14 cellular contexts compared by ENCODE assay signal in the genomic region with DNA sequence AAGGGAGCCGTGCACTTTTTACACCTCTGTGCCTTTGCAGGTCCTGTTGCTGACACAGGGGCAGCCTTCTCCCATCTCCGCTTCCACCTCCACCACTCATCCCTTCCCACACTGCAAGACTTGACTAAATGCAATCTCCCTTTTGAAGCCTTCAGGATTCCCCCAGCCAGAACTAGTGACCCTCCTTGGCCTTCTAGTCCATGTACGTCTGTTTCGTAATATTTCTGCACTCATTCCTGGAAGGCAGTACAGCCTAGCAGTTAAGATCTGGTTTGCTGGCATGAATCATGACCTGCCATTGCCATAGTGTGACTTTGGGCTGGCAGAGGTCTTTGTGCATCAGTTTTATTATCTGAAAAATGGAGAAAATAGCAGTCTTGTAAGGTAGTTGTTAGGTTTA. TPM values are rescaled to one million over a fixed set of nuclear protein-coding genes. Genes with fewer than 3 reads are reported as not detected.
DNase-seq lines count a peak whose midpoint lies in the region; TF ChIP-seq lines count a peak whose summit lies in the region.
"Had no signal": no experiment of that assay in that cellular context is flagged by ENCODE, and none has a peak within 500 bp of the region (broad histone marks: within the 10 kb centered on the region; RNA-seq: fewer than 3 reads in every experiment).

No MANE protein-coding gene starts in this region.

- H3K36me3 Mint-ChIP-seq in activated naive CD4-positive, alpha-beta T cell treated with anti-CD3 and anti-CD28 coated beads for 36 hours (ENCODE audit: low read depth), result peaks cover 9% of the 10 kb centered on the region
- peaks cover 8% of the 10 kb centered on the region for H3K36me3 Mint-ChIP-seq in activated CD4-positive, alpha-beta memory T cell treated with anti-CD3 and anti-CD28 coated beads for 36 hours

- peak overlapping the region; percentile 57 for H3K27ac Mint-ChIP-seq in activated naive CD4-positive, alpha-beta T cell treated with anti-CD3 and anti-CD28 coated beads for 36 hours
- peak overlapping the region; percentile 42 for H3K27ac Mint-ChIP-seq in activated CD4-positive, alpha-beta memory T cell treated with anti-CD3 and anti-CD28 coated beads for 36 hours

- H3K9me3 Mint-ChIP-seq in activated naive CD4-positive, alpha-beta T cell treated with anti-CD3 and anti-CD28 coated beads for 36 hours, result no peaks in the 10 kb centered on the region
- no peaks in the 10 kb centered on the region for H3K9me3 Mint-ChIP-seq in activated CD4-positive, alpha-beta memory T cell treated with anti-CD3 and anti-CD28 coated beads for 36 hours

- no peak overlapping the region for H3K4me3 Mint-ChIP-seq in activated naive CD4-positive, alpha-beta T cell treated with anti-CD3 and anti-CD28 coated beads for 36 hours
- H3K4me3 Mint-ChIP-seq in activated CD4-positive, alpha-beta memory T cell treated with anti-CD3 and anti-CD28 coated beads for 36 hours, result no peak overlapping the region

- H3K4me1 ChIP-seq in colonic mucosa, result no peaks in the 10 kb centered on the region

- CTCF ChIA-PET in activated naive CD4-positive, alpha-beta T cell treated with anti-CD3 and anti-CD28 coated beads for 36 hours (lab: Charles Lee), result interaction anchor here (1.2 kb wide), 1 partner anchor 184 kb away, joined by 3 read pairs; no protein-coding TSS in a partner anchor
- CTCF ChIA-PET in activated CD4-positive, alpha-beta memory T cell treated with anti-CD3 and anti-CD28 coated beads for 36 hours (lab: Charles Lee), result interaction anchor here (0.8 kb wide), 1 partner anchor 34 kb away, joined by 3 read pairs; no protein-coding TSS in a partner anchor

- no peaks in the 10 kb centered on the region for H3K27me3 Mint-ChIP-seq in activated naive CD4-positive, alpha-beta T cell treated with anti-CD3 and anti-CD28 coated beads for 36 hours (ENCODE audit: low read depth)
- no peaks in the 10 kb centered on the region for H3K27me3 Mint-ChIP-seq in activated CD4-positive, alpha-beta memory T cell treated with anti-CD3 and anti-CD28 coated beads for 36 hours

- peaks cover 91% of the 10 kb centered on the region for H3K4me1 Mint-ChIP-seq in activated naive CD4-positive, alpha-beta T cell treated with anti-CD3 and anti-CD28 coated beads for 36 hours (ENCODE audit: low read depth)
- peaks cover 94% of the 10 kb centered on the region for H3K4me1 Mint-ChIP-seq in activated CD4-positive, alpha-beta memory T cell treated with anti-CD3 and anti-CD28 coated beads for 36 hours (ENCODE audit: low read depth)

- no peaks in the 10 kb centered on the region for H3K36me3 ChIP-seq in colonic mucosa

- DNase-seq in activated naive CD4-positive, alpha-beta T cell treated with anti-CD3 and anti-CD28 coated beads for 36 hours, result no peak
- DNase-seq in activated naive CD4-positive, alpha-beta T cell treated with anti-CD3 and anti-CD28 coated beads, Interleukin-2, amount 50 U/mL, for 16 hours, result no peak
- DNase-seq in activated CD4-positive, alpha-beta memory T cell treated with anti-CD3 and anti-CD28 coated beads for 36 hours, result peak; percentile 12
- peak; percentile 22 for DNase-seq in epithelial cell of esophagus (ENCODE audit: low read depth)
- peak; percentile 24 for DNase-seq in stimulated activated CD8-positive, alpha-beta memory T cell treated with anti-CD3 and anti-CD28 coated beads, Interleukin-4, amount 100 ng/mL, for 48 hours
- DNase-seq in stimulated activated CD4-positive, alpha-beta T cell treated with anti-CD3 and anti-CD28 coated beads, Interleukin-4, amount 100 ng/mL, for 4 hours, result no peak
- no peak for DNase-seq in T-helper 9 cell
- DNase-seq in colonic mucosa, result no peak
- DNase-seq: activated CD4-positive, alpha-beta T cell treated with anti-CD3 and anti-CD28 coated beads for 48 hours; mucosa of descending colon; NCI-H1092; NCI-H345; retina had no signal

- no peak overlapping the region for H3K27ac ChIP-seq in colonic mucosa

- H3K4me3 ChIP-seq in epithelial cell of esophagus (ENCODE audit: low read length), result no peak overlapping the region
- no peak overlapping the region for H3K4me3 ChIP-seq in colonic mucosa
- H3K4me3 ChIP-seq: dorsolateral prefrontal cortex, mucosa of descending colon had no signal

- intact Hi-C loops in activated naive CD4-positive, alpha-beta T cell treated with anti-CD3 and anti-CD28 coated beads for 36 hours (cut with micrococcal nuclease), result no loop called here
- intact Hi-C loops in activated CD4-positive, alpha-beta memory T cell treated with anti-CD3 and anti-CD28 coated beads for 36 hours (cut with micrococcal nuclease), result no loop called here
- intact Hi-C loops in colonic mucosa (cut with DNase I), result no loop called here

- no peak overlapping the region for H3K9ac ChIP-seq in colonic mucosa (ENCODE audit: low read depth in 2 of 2, low read length in 2 of 2)

- POLR2A ChIA-PET in activated CD4-positive, alpha-beta memory T cell treated with anti-CD3 and anti-CD28 coated beads for 36 hours (lab: Charles Lee), result no interaction called here

- no peak for TF ChIP-seq CTCF in epithelial cell of esophagus (IDR thresholded peaks at IDR 0.05; ENCODE audit: insufficient read depth, low read depth, low read length, missing control alignments)
- no peak for TF ChIP-seq CTCF in colonic mucosa (IDR thresholded peaks at IDR 0.05)

- no peaks in the 10 kb centered on the region for H3K9me3 ChIP-seq in colonic mucosa
- H3K9me3 ChIP-seq: mucosa of descending colon had no signal

- no peaks in the 10 kb centered on the region for H3K27me3 ChIP-seq in colonic mucosa
- H3K27me3 ChIP-seq: dorsolateral prefrontal cortex had no signal

RNA-seq across cellular contexts. Expression of a gene that starts 36.6 kb away (rescaled TPM):
- total RNA-seq in activated naive CD4-positive, alpha-beta T cell treated with anti-CD3 and anti-CD28 coated beads for 36 hours, result 100 to 1,000 TPM; 106 to 113 TPM
- 10 to 100 TPM; 81.8 to 85.8 TPM for total RNA-seq in activated CD4-positive, alpha-beta memory T cell treated with anti-CD3 and anti-CD28 coated beads for 36 hours
- 10 to 100 TPM; 51.3 to 67.5 TPM for total RNA-seq in colonic mucosa

Comparison
In these comparisons a context has a peak if more than half of its experiments do, and no peak if none do; other contexts are left out.
1. DNase-seq: peak in activated CD4-positive, alpha-beta memory T cell treated with anti-CD3 and anti-CD28 coated beads for 36 hours (single experiment), epithelial cell of esophagus (single experiment) and stimulated activated CD8-positive, alpha-beta memory T cell treated with anti-CD3 and anti-CD28 coated beads, Interleukin-4, amount 100 ng/mL, for 48 hours (single experiment); none in activated naive CD4-positive, alpha-beta T cell treated with anti-CD3 and anti-CD28 coated beads for 36 hours (single experiment), activated naive CD4-positive, alpha-beta T cell treated with anti-CD3 and anti-CD28 coated beads, Interleukin-2, amount 50 U/mL, for 16 hours (single experiment), stimulated activated CD4-positive, alpha-beta T cell treated with anti-CD3 and anti-CD28 coated beads, Interleukin-4, amount 100 ng/mL, for 4 hours (0 of 2), T-helper 9 cell (single experiment) and colonic mucosa (single experiment).